In genomic region chr11:71566081-71566620, GRCh38 we compare ENCODE assay signal across 20 cellular contexts. TPM values are rescaled to one million over a fixed set of nuclear protein-coding genes. Genes with fewer than 3 reads are reported as not detected.
"Had no signal": no experiment of that assay in that cellular context is flagged by ENCODE, and none has a peak within 500 bp of the region (broad histone marks: within the 10 kb centered on the region; RNA-seq: fewer than 3 reads in every experiment).

No MANE protein-coding gene starts in this region.

- H3K36me3 ChIP-seq: spleen, thoracic aorta had no signal

- H3K4me3 ChIP-seq: spleen, thoracic aorta had no signal

- H3K9me3 ChIP-seq: spleen, thoracic aorta had no signal

- H3K4me1 ChIP-seq: spleen had no signal

- H3K9me3 Mint-ChIP-seq: activated naive CD4-positive, alpha-beta T cell treated with anti-CD3 and anti-CD28 coated beads, Interleukin-2, amount 10 ng/mL, durations not matched to agents 7 days and 5 days had no signal

- H3K4me1 Mint-ChIP-seq: activated CD8-positive, alpha-beta memory T cell treated with anti-CD3 and anti-CD28 coated beads, Interleukin-2, amount 10 ng/mL, durations not matched to agents 7 days and 5 days; activated naive CD4-positive, alpha-beta T cell treated with anti-CD3 and anti-CD28 coated beads, Interleukin-2, amount 10 ng/mL, durations not matched to agents 7 days and 5 days had no signal

- ATAC-seq: activated CD8-positive, alpha-beta memory T cell treated with anti-CD3 and anti-CD28 coated beads, Interleukin-2, amount 10 ng/mL, durations not matched to agents 7 days and 5 days; sciatic nerve had no signal

- H3K27ac ChIP-seq: spleen, thoracic aorta had no signal

- H3K27ac Mint-ChIP-seq: activated CD8-positive, alpha-beta memory T cell treated with anti-CD3 and anti-CD28 coated beads, Interleukin-2, amount 10 ng/mL, durations not matched to agents 7 days and 5 days; activated naive CD4-positive, alpha-beta T cell treated with anti-CD3 and anti-CD28 coated beads, Interleukin-2, amount 10 ng/mL, durations not matched to agents 7 days and 5 days; nephron had no signal

- H3K4me3 Mint-ChIP-seq: activated CD8-positive, alpha-beta memory T cell treated with anti-CD3 and anti-CD28 coated beads, Interleukin-2, amount 10 ng/mL, durations not matched to agents 7 days and 5 days; activated naive CD4-positive, alpha-beta T cell treated with anti-CD3 and anti-CD28 coated beads, Interleukin-2, amount 10 ng/mL, durations not matched to agents 7 days and 5 days; nephron had no signal

- DNase-seq: activated CD4-positive, alpha-beta T cell treated with anti-CD3 and anti-CD28 coated beads, Interleukin-2, amount 50 U/mL, for 48 hours; activated CD4-positive, CD25-positive, alpha-beta regulatory T cell treated with anti-CD3 and anti-CD28 coated beads, Interleukin-2, amount 50 U/mL, for 72 hours; activated CD8-positive, alpha-beta memory T cell treated with anti-CD3 and anti-CD28 coated beads, Interleukin-2, amount 10 ng/mL, durations not matched to agents 7 days and 5 days; activated naive CD4-positive, alpha-beta T cell treated with anti-CD3 and anti-CD28 coated beads, Interleukin-2, amount 10 ng/mL, durations not matched to agents 7 days and 5 days; activated T-cell treated with anti-CD3 and anti-CD28 coated beads, Interleukin-2, amount 50 U/mL, for 1 hour; effector CD8-positive, alpha-beta T cell; foreskin melanocyte; kidney glomerular epithelial cell; mesendoderm; occipital lobe; spleen had no signal

- H3K36me3 Mint-ChIP-seq: activated CD8-positive, alpha-beta memory T cell treated with anti-CD3 and anti-CD28 coated beads, Interleukin-2, amount 10 ng/mL, durations not matched to agents 7 days and 5 days; activated naive CD4-positive, alpha-beta T cell treated with anti-CD3 and anti-CD28 coated beads, Interleukin-2, amount 10 ng/mL, durations not matched to agents 7 days and 5 days had no signal

RNA-seq across cellular contexts. Expression of gene KRTAP5-10, which starts 0.8 kb away (rescaled TPM):
- total RNA-seq: activated CD8-positive, alpha-beta memory T cell treated with anti-CD3 and anti-CD28 coated beads, Interleukin-2, amount 10 ng/mL, durations not matched to agents 7 days and 5 days; astrocyte; cardiac septum; fibroblast of lung; occipital lobe; pulmonary artery endothelial cell; sciatic nerve; T-helper 1 cell treated with Interleukin-12 subunit alpha and Interleukin-12 subunit beta and Interleukin-4 antibody, amounts not matched to agents 30 ng/mL and 1 ng/mL, for 36 hours; thoracic aorta had no signal
- polyA plus RNA-seq: fibroblast of lung had no signal

RNA-seq across cellular contexts. Expression of gene KRTAP5-11, which starts 16.5 kb away (rescaled TPM):
- total RNA-seq: activated CD8-positive, alpha-beta memory T cell treated with anti-CD3 and anti-CD28 coated beads, Interleukin-2, amount 10 ng/mL, durations not matched to agents 7 days and 5 days; astrocyte; cardiac septum; fibroblast of lung; occipital lobe; pulmonary artery endothelial cell; sciatic nerve; spleen; T-helper 1 cell treated with Interleukin-12 subunit alpha and Interleukin-12 subunit beta and Interleukin-4 antibody, amounts not matched to agents 30 ng/mL and 1 ng/mL, for 36 hours; thoracic aorta; ureter had no signal
- polyA plus RNA-seq: fibroblast of lung, spleen had no signal

RNA-seq across cellular contexts. Expression of gene KRTAP5-9, which starts 17.9 kb away (rescaled TPM):
- total RNA-seq: activated CD8-positive, alpha-beta memory T cell treated with anti-CD3 and anti-CD28 coated beads, Interleukin-2, amount 10 ng/mL, durations not matched to agents 7 days and 5 days; astrocyte; cardiac septum; fibroblast of lung; occipital lobe; pulmonary artery endothelial cell; T-helper 1 cell treated with Interleukin-12 subunit alpha and Interleukin-12 subunit beta and Interleukin-4 antibody, amounts not matched to agents 30 ng/mL and 1 ng/mL, for 36 hours; thoracic aorta had no signal
- polyA plus RNA-seq: fibroblast of lung had no signal

RNA-seq across cellular contexts. Expression of gene KRTAP5-8, which starts 28.3 kb away (rescaled TPM):
- total RNA-seq: activated CD8-positive, alpha-beta memory T cell treated with anti-CD3 and anti-CD28 coated beads, Interleukin-2, amount 10 ng/mL, durations not matched to agents 7 days and 5 days; astrocyte; cardiac septum; fibroblast of lung; pulmonary artery endothelial cell had no signal
- polyA plus RNA-seq: fibroblast of lung had no signal

RNA-seq across cellular contexts. Expression of gene KRTAP5-7, which starts 39.1 kb away (rescaled TPM):
- total RNA-seq: activated CD8-positive, alpha-beta memory T cell treated with anti-CD3 and anti-CD28 coated beads, Interleukin-2, amount 10 ng/mL, durations not matched to agents 7 days and 5 days; astrocyte; cardiac septum; occipital lobe; pulmonary artery endothelial cell; thoracic aorta had no signal
- polyA plus RNA-seq: fibroblast of lung had no signal
